In genomic region chr1:100350787-100351094, GRCh38 we compare ENCODE assay signal across 1 cellular context.
TF ChIP-seq lines count a peak whose summit lies in the region.

No MANE protein-coding gene starts in this region.

TF ChIP-seq in H1, 55 proteins besides CTCF, POLR2A, EP300 and RAD21 (continued from another document):
- no peak for TF ChIP-seq CHD7 (IDR thresholded peaks at IDR 0.05; ENCODE audit: insufficient replicate concordance, low read length)
- TF ChIP-seq E2F6 (IDR thresholded peaks at IDR 0.05): no peak
- no peak for TF ChIP-seq CEBPB (IDR thresholded peaks at IDR 0.05; ENCODE audit: low read depth, low read length)
- no peak for TF ChIP-seq RXRA (IDR thresholded peaks at IDR 0.05; ENCODE audit: insufficient read depth, low read depth, low read length)
- TF ChIP-seq RBBP5 (IDR thresholded peaks at IDR 0.05; ENCODE audit: borderline replicate concordance, low read depth, low read length): no peak
- no peak for TF ChIP-seq SAP30 (IDR thresholded peaks at IDR 0.05; ENCODE audit: insufficient read depth, insufficient replicate concordance, low read length)
- TF ChIP-seq JUN (IDR thresholded peaks at IDR 0.05; ENCODE audit: low read depth, low read length): no peak
- no peak for TF ChIP-seq HDAC6 (IDR thresholded peaks at IDR 0.05; ENCODE audit: low read depth, low read length)
- no peak for TF ChIP-seq TAF1 (IDR thresholded peaks at IDR 0.05; ENCODE audit: low read depth, low read length)
- no peak for TF ChIP-seq RFX5 (IDR thresholded peaks at IDR 0.05; ENCODE audit: borderline replicate concordance, low read depth, low read length)
- no peak for TF ChIP-seq GTF2F1 (IDR thresholded peaks at IDR 0.05; ENCODE audit: borderline replicate concordance, low read depth, low read length)
- no peak for TF ChIP-seq ATF2 (IDR thresholded peaks at IDR 0.05; ENCODE audit: low read length)
